Comparison of ENCODE assay signal across 14 cellular contexts in genomic region chr17:19714542-19715411, GRCh38. TPM values are rescaled to one million over a fixed set of nuclear protein-coding genes. Genes with fewer than 3 reads are reported as not detected.
DNase-seq lines count a peak whose midpoint lies in the region; ATAC-seq and TF ChIP-seq lines count a peak whose summit lies in the region.
"Had no signal": no experiment of that assay in that cellular context is flagged by ENCODE, and none has a peak within 500 bp of the region (broad histone marks: within the 10 kb centered on the region; RNA-seq: fewer than 3 reads in every experiment).

No MANE protein-coding gene starts in this region.

- H3K9ac ChIP-seq in smooth muscle cell (ENCODE audit: low read depth) = no peak overlapping the region

- H4K20me1 ChIP-seq in smooth muscle cell (ENCODE audit: low read depth) = no peaks in the 10 kb centered on the region

- H3K36me3 ChIP-seq in body of pancreas (replicated peaks in 1 of 2; ENCODE audit: insufficient read depth in 1 of 2, low read depth in 2 of 2) = no peaks in the 10 kb centered on the region
- H3K36me3 ChIP-seq in smooth muscle cell (ENCODE audit: low read depth) = no peaks in the 10 kb centered on the region
- H3K36me3 ChIP-seq: BE2C, cardiac muscle cell had no signal

- H3K79me2 ChIP-seq in smooth muscle cell (ENCODE audit: low read depth) = no peaks in the 10 kb centered on the region

- no peak overlapping the region for H2AFZ ChIP-seq in smooth muscle cell (ENCODE audit: low read depth)

- TF ChIP-seq POLR2A in body of pancreas (IDR thresholded peaks at IDR 0.05) = no peak

- intact Hi-C loops in body of pancreas (cut with DNase I) = no loop called here

- H3K27me3 ChIP-seq in body of pancreas (no peaks in the 10 kb centered on the region), smooth muscle cell (ENCODE audit: low read depth) (no peaks in the 10 kb centered on the region)
- H3K27me3 ChIP-seq: BE2C, cardiac muscle cell had no signal

- no peak overlapping the region for H3K4me2 ChIP-seq in smooth muscle cell

- peak; percentile 36 for ATAC-seq in body of pancreas

- in situ Hi-C loops in ACHN (cut with HindIII; ENCODE audit: low pct_ligation_motif_present, low pct_unique_long_range_greater_than_20kb, low sequenced_read_pairs) = no loop called here

- TF ChIP-seq CTCF in body of pancreas (IDR thresholded peaks at IDR 0.05) = no peak
- TF ChIP-seq CTCF in smooth muscle cell (IDR thresholded peaks at IDR 0.05; ENCODE audit: borderline replicate concordance, insufficient read depth, poor library complexity, severe bottlenecking) = no peak

- DNase-seq in DMS79 treated with DMSO at 0.1 percent for 48 hours (lab: John Stamatoyannopoulos, UW) (peak; percentile 31), NCI-H1105 (lab: John Stamatoyannopoulos, UW) (peak; percentile 76), body of pancreas (peak in 3 of 4 donors; percentile 41 to 58 (median 48)), mucosa of gallbladder (ENCODE audit: low spot score) (peak; percentile 53), NCI-H82 treated with DMSO at 0.1 percent for 48 hours (lab: John Stamatoyannopoulos, UW; ENCODE audit: unreplicated experiment) (no peak), smooth muscle cell (lab: John Stamatoyannopoulos, UW; ENCODE audit: unreplicated experiment) (no peak), ACHN (no peak)
- DNase-seq: activated T-cell treated with anti-CD3 and anti-CD28 coated beads, Interleukin-2, amount 50 U/mL, for 1 hour; BE2C; NCI-H226; nucleus accumbens; stimulated activated CD4-positive, alpha-beta T cell treated with anti-CD3 and anti-CD28 coated beads, Interleukin-2, amount 100 ng/mL, for 48 hours had no signal

- H3K27ac ChIP-seq in body of pancreas = no peak overlapping the region
- H3K27ac ChIP-seq in smooth muscle cell (ENCODE audit: low read depth) = no peak overlapping the region
- H3K27ac ChIP-seq: cardiac muscle cell had no signal

- peaks cover 9% of the 10 kb centered on the region for H3K4me1 ChIP-seq in body of pancreas
- peaks cover 5% of the 10 kb centered on the region for H3K4me1 ChIP-seq in smooth muscle cell (ENCODE audit: low read depth)
- H3K4me1 ChIP-seq: BE2C had no signal

- H3F3A ChIP-seq in smooth muscle cell (ENCODE audit: low read depth) = no peaks in the 10 kb centered on the region

- H3K9me3 ChIP-seq in body of pancreas = no peaks in the 10 kb centered on the region
- H3K9me3 ChIP-seq in smooth muscle cell (replicated peaks; ENCODE audit: low read depth) = no peaks in the 10 kb centered on the region
- H3K9me3 ChIP-seq: BE2C had no signal

- 69 to 78% methylated on average over 7 to 24 of the region's 27 CpGs for WGBS in body of pancreas, 2 donors
- WGBS in smooth muscle cell (ENCODE audit: low lambda C conversion rate) = 96% methylated on average over 26 of the region's 27 CpGs

- no peak overlapping the region for H3K4me3 ChIP-seq in body of pancreas
- H3K4me3 ChIP-seq in smooth muscle cell = no peak overlapping the region
- H3K4me3 ChIP-seq: cardiac muscle cell had no signal

RNA-seq across cellular contexts. Expression of gene SLC47A2, which starts 1.6 kb away (rescaled TPM):
- total RNA-seq in body of pancreas (under 1 TPM in 1 of 2 donors, not detected in 1; 0.26 TPM), mucosa of gallbladder (not detected), smooth muscle cell (not detected in 2 replicates)
- polyA plus RNA-seq in smooth muscle cell = 0.33 TPM in 1 of 2 replicates, not detected in the other
- total RNA-seq: mononuclear cell had no signal

RNA-seq across cellular contexts. Expression of gene ALDH3A1, which starts 33.3 kb away (rescaled TPM):
- total RNA-seq in body of pancreas (1 to 10 TPM in 1 of 2 donors, under 1 TPM in 1; 0.33 to 1.8 TPM), mucosa of gallbladder (3.4 TPM), smooth muscle cell (0.18 TPM in 1 of 2 replicates, not detected in the other)
- not detected in 2 replicates for polyA plus RNA-seq in smooth muscle cell
- total RNA-seq: cardiac muscle cell, mononuclear cell had no signal
- polyA plus RNA-seq: cardiac muscle cell had no signal

Comparison
In these comparisons a context has a peak if more than half of its experiments do, and no peak if none do; other contexts are left out.
1. DNase-seq: peak in DMS79 treated with DMSO at 0.1 percent for 48 hours (single experiment), NCI-H1105 (single experiment), body of pancreas (3 of 4) and mucosa of gallbladder (single experiment); none in NCI-H82 treated with DMSO at 0.1 percent for 48 hours (single experiment), smooth muscle cell (single experiment) and ACHN (single experiment).